10 cellular contexts compared by ENCODE assay signal in the genomic region with DNA sequence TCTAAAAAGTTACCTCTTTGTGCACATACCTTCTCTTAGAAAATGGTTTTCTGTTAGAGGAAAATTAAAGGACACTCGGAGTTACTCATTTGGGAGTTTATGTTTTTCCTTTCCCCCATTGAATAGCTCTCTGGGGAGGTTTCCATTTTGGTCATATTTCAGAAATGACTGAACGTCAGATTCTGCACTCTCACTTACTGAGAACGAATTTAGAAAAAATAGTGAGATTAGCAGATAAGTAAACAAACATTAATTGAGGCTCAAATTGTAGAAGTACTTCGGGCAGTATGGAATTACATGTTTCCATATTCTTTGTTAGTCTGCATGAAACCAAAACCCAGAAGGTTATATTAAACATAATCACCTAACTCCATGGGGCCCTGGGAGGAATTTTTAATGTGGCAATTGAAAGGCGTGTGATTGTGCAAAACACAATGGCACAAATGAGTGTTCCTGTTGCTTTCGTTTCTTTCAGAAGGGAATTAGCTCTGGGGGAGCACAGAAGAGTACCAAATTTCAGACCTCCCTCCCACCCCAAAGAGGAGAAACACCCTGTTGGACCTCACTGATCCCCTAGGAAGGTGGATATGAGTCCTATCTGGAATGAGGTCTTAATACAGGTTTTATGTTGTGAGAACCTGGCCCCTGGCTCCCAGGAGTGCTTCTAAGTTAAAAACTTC.
DNase-seq lines count a peak whose midpoint lies in the region; ATAC-seq, FAIRE-seq and TF ChIP-seq lines count a peak whose summit lies in the region.
"Had no signal": no experiment of that assay in that cellular context is flagged by ENCODE, and none has a peak within 500 bp of the region (broad histone marks: within the 10 kb centered on the region; RNA-seq: fewer than 3 reads in every experiment).

No MANE protein-coding gene starts in this region.

- H3K4me2 ChIP-seq in GM12878 (ENCODE audit: control insufficient read depth, insufficient read depth): peak overlapping the region; percentile 83

- no peak for FAIRE-seq in GM12878 (lab: Jason Lieb, UNC)

- no peak for TF ChIP-seq CTCF in GM12878 (IDR thresholded peaks at IDR 0.05 in 2 of 3, conservative IDR thresholded peaks at IDR 0.05 in 1 of 3; ENCODE audit: control insufficient read depth in 2 of 3, extremely low read depth in 1 of 3, insufficient read depth in 1 of 3, low read depth in 3 of 3, low read length in 3 of 3)

- no peak for TF ChIP-seq POLR2A in GM12878 (IDR thresholded peaks at IDR 0.05; ENCODE audit: low read depth, low read length)

- H2AFZ ChIP-seq in GM12878 (ENCODE audit: control insufficient read depth, low read depth, low read length): peak overlapping the region; percentile 49

- no peaks in the 10 kb centered on the region for H4K20me1 ChIP-seq in GM12878 (ENCODE audit: control insufficient read depth, insufficient read depth)

- 0 out of 2 replicates have a peak overlapping the region, but pooled peaks have one; percentile 6 for H3K9ac ChIP-seq in GM12878 (ENCODE audit: control insufficient read depth, insufficient read depth, low read length)

- WGBS in GM12878 (ENCODE audit: insufficient coverage, insufficient replicate concordance, low lambda C conversion rate, missing lambda C conversion rate): 0% methylated on average over 6 of the region's 6 CpGs

- CTCF ChIA-PET in GM12878 (lab: Yijun Ruan, JAX): interaction anchor here (0.7 to 2.0 kb wide), 7 partner anchors 10 to 332 kb away, joined by 3 to 8 read pairs (median 5); no protein-coding TSS in a partner anchor

- H3K27ac ChIP-seq in GM12878 (ENCODE audit: control insufficient read depth, insufficient read depth): peak overlapping the region; percentile 97

- H3K9me3 ChIP-seq in GM12878 (replicated peaks; ENCODE audit: control insufficient read depth, insufficient read depth, low read length): peaks cover 2% of the 10 kb centered on the region; the same call in 1 of the 3 replicates
- H3K9me3 ChIP-seq: uterus had no signal

- SMC1A ChIA-PET in GM12878 (lab: Charles Lee; ENCODE audit: uncharacterized antibody, unreplicated experiment): interaction anchor here (0.7 to 2.6 kb wide), 17 partner anchors 9 to 216 kb away, joined by 3 to 11 read pairs (median 5); no protein-coding TSS in a partner anchor

- POLR2A ChIA-PET in GM12878 (lab: Charles Lee): interaction anchor here (1.2 to 1.6 kb wide), 2 partner anchors 27 to 211 kb away, joined by 3 to 6 read pairs; no protein-coding TSS in a partner anchor

- BruUV-seq in GM12878 (replicated peaks; lab: Mats Ljungman, UMichigan): no TSS peak

- H3K79me2 ChIP-seq in GM12878 (ENCODE audit: control insufficient read depth, insufficient read depth, low read length): no peaks in the 10 kb centered on the region

- no peaks in the 10 kb centered on the region for H3K27me3 ChIP-seq in GM12878 (replicated peaks in 1 of 2; ENCODE audit: control insufficient read depth in 2 of 2, insufficient read depth in 2 of 2, low read length in 1 of 2)
- H3K27me3 ChIP-seq: uterus had no signal

- peaks cover 35% of the 10 kb centered on the region for H3K4me1 ChIP-seq in GM12878 (ENCODE audit: control insufficient read depth, insufficient read depth, low read length)
- H3K4me1 ChIP-seq: uterus had no signal

- H3K4me3 ChIP-seq in GM12878: peak overlapping the region; percentile 36; the same call in 1 of the 2 replicates
- H3K4me3 ChIP-seq: uterus had no signal

- H3K36me3 ChIP-seq in GM12878 (ENCODE audit: control insufficient read depth in 2 of 2, insufficient read depth in 2 of 2, low read length in 1 of 2): no peaks in the 10 kb centered on the region
- H3K36me3 ChIP-seq: uterus had no signal

- ATAC-seq in GM21576 (IDR thresholded peaks at IDR 0.05; ENCODE audit: unreplicated experiment) (peak; percentile 36), HG03457 (IDR thresholded peaks at IDR 0.05; ENCODE audit: unreplicated experiment) (peak; percentile 41), GM12878 (peak; percentile 52)

- peak in 1 of 2 experiments; percentile 65; a peak in 1 of 4 replicates for TF ChIP-seq EP300 in GM12878 (IDR thresholded peaks at IDR 0.05; ENCODE audit: borderline replicate concordance in 1 of 2, control insufficient read depth in 1 of 2, low read depth in 2 of 2, low read length in 2 of 2)

- intact Hi-C loops in GM12878 (cut with micrococcal nuclease; ENCODE audit: unreplicated experiment): loop anchor here (2.0 kb wide), 1 partner anchor 53 kb away; no protein-coding TSS in a partner anchor

- in situ Hi-C loops in GM12878 (cut with MboI): no loop called here

- RAD21 ChIA-PET in GM12878 (lab: Charles Lee; ENCODE audit: unreplicated experiment): interaction anchor here (1.0 to 1.3 kb wide), 2 partner anchors 14 to 54 kb away, joined by 3 to 4 read pairs; no protein-coding TSS in a partner anchor

- peak; percentile 10 for DNase-seq in NOMO-1 treated with DMSO at 0.1 percent for 48 hours (lab: John Stamatoyannopoulos, UW; ENCODE audit: unreplicated experiment)
- no peak for DNase-seq in NOMO-1 treated with dmso at 0.1 percent for 144 hours (lab: John Stamatoyannopoulos, UW; ENCODE audit: unreplicated experiment)
- DNase-seq in GM12878 (ENCODE audit: low read depth, low spot score): no peak
- DNase-seq in hypothalamus (lab: John Stamatoyannopoulos, UW): no peak
- no peak for DNase-seq in mesenteric fat pad (ENCODE audit: low spot score)
- no peak for DNase-seq in HT-29 (ENCODE audit: low spot score)
- DNase-seq: stimulated activated CD4-positive, alpha-beta T cell treated with anti-CD3 and anti-CD28 coated beads, Interleukin-12 subunit alpha, Interleukin-12 subunit beta, amount 100 ng/mL, for 4 hours; uterus had no signal

- peak; percentile 16; the same call in 1 of the 2 replicates for TF ChIP-seq RAD21 in GM12878 (IDR thresholded peaks at IDR 0.05; ENCODE audit: insufficient read depth, low read depth, low read length)

TF ChIP-seq in GM12878, 131 proteins besides CTCF, POLR2A, EP300 and RAD21 (continues in another document):
- TF ChIP-seq GABPA (IDR thresholded peaks at IDR 0.05; ENCODE audit: low read depth) (peak; percentile 30; the same call in 1 of the 2 replicates), DPF2 (IDR thresholded peaks at IDR 0.05) (peak; percentile 63), JUND (IDR thresholded peaks at IDR 0.05; ENCODE audit: low read depth, low read length) (0 out of 2 replicates have a peak, but pooled peaks have one; percentile 47), ETV6 (conservative IDR thresholded peaks at IDR 0.05 in 1 of 2, IDR thresholded peaks at IDR 0.05 in 1 of 2; ENCODE audit: borderline replicate concordance in 1 of 2, low read depth in 1 of 2) (peak in 1 of 2 experiments; percentile 63; a peak in 1 of 4 replicates), YY1 (IDR thresholded peaks at IDR 0.05; ENCODE audit: low read depth, low read length) (no peak), ZNF217 (IDR thresholded peaks at IDR 0.05) (peak; percentile 70; the same call in 1 of the 2 replicates), MEF2B (IDR thresholded peaks at IDR 0.05; ENCODE audit: partially characterized antibody, poor library complexity, severe bottlenecking) (peak; percentile 97), SUZ12 (IDR thresholded peaks at IDR 0.05; ENCODE audit: unreplicated experiment) (no peak), GATAD2B (conservative IDR thresholded peaks at IDR 0.05; ENCODE audit: low read depth) (0 out of 2 replicates have a peak, but pooled peaks have one; percentile 44), SRF (IDR thresholded peaks at IDR 0.05; ENCODE audit: low read depth in 2 of 2, low read length in 2 of 2) (0 out of 4 replicates have a peak, but pooled peaks of 1 of the 2 experiments have one; percentile 37), CREM (IDR thresholded peaks at IDR 0.05; ENCODE audit: low read depth) (peak; percentile 71), CEBPB (IDR thresholded peaks at IDR 0.05; ENCODE audit: borderline replicate concordance in 1 of 2, low read depth in 2 of 2, low read length in 2 of 2) (peak in 1 of 2 experiments; percentile 79; a peak in 1 of 4 replicates), IRF4 (IDR thresholded peaks at IDR 0.05; ENCODE audit: low read depth, low read length) (peak; percentile 88; the same call in 1 of the 2 replicates), IKZF2 (IDR thresholded peaks at IDR 0.05) (peak; percentile 86 to 87), MTA3 (IDR thresholded peaks at IDR 0.05; ENCODE audit: borderline replicate concordance, low read length) (peak; percentile 83; the same call in 1 of the 2 replicates), NBN (IDR thresholded peaks at IDR 0.05) (peak; percentile 41; the same call in 1 of the 2 replicates), PML (IDR thresholded peaks at IDR 0.05; ENCODE audit: low read length) (no peak), MEF2A (IDR thresholded peaks at IDR 0.05; ENCODE audit: insufficient read depth, low read depth, low read length) (peak; percentile 79), HDAC6 (IDR thresholded peaks at IDR 0.05; ENCODE audit: unreplicated experiment) (no peak), TBL1XR1 (IDR thresholded peaks at IDR 0.05; ENCODE audit: low read depth, low read length) (peak; percentile 73; the same call in 1 of the 2 replicates), FOXM1 (IDR thresholded peaks at IDR 0.05; ENCODE audit: low read depth, low read length) (peak; percentile 86; the same call in 1 of the 2 replicates)
- TF ChIP-seq, protein P1, sequence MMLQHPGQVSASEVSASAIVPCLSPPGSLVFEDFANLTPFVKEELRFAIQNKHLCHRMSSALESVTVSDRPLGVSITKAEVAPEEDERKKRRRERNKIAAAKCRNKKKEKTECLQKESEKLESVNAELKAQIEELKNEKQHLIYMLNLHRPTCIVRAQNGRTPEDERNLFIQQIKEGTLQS (IDR thresholded peaks at IDR 0.05; ENCODE audit: borderline replicate concordance, extremely low read depth, low read depth, low read length): no peak
- TF ChIP-seq, protein P2, sequence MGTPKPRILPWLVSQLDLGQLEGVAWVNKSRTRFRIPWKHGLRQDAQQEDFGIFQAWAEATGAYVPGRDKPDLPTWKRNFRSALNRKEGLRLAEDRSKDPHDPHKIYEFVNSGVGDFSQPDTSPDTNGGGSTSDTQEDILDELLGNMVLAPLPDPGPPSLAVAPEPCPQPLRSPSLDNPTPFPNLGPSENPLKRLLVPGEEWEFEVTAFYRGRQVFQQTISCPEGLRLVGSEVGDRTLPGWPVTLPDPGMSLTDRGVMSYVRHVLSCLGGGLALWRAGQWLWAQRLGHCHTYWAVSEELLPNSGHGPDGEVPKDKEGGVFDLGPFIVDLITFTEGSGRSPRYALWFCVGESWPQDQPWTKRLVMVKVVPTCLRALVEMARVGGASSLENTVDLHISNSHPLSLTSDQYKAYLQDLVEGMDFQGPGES (IDR thresholded peaks at IDR 0.05): no peak
